ENCODE assay signal across 31 cellular contexts in the genomic region with DNA sequence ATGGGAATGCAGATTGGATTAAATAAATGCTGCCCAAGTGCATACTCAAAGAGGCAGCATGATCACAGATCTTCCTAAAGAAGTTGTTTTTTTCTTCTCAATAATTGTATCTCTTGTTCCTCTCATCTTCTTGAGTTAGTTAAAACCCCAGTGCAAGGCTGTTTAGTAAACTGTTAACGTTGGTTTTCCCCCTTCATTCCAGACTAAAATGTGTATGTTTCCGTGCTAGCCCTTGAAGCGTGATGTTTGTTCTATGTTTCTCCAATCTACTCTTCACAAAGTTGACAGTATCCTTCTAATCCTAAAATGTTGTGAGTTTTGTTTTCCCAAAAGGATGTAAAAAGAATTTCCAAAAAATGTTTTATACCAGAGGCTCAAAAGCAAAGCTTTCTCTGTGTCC. TPM values are rescaled to one million over a fixed set of nuclear protein-coding genes. Genes with fewer than 3 reads are reported as not detected.
"Had no signal": no experiment of that assay in that cellular context is flagged by ENCODE, and none has a peak within 500 bp of the region (broad histone marks: within the 10 kb centered on the region; RNA-seq: fewer than 3 reads in every experiment).

No MANE protein-coding gene starts in this region.

- H3K36me3 ChIP-seq: stomach, suprapubic skin, thoracic aorta, thyroid gland, tibial artery, tibial nerve, transverse colon, upper lobe of left lung, upper lobe of right lung, uterus, vagina had no signal

- H3K4me3 ChIP-seq: stomach, suprapubic skin, testis, thoracic aorta, thyroid gland, tibial artery, tibial nerve, transverse colon, upper lobe of left lung, upper lobe of right lung, uterus, vagina had no signal

- DNase-seq: stimulated activated CD4-positive, alpha-beta T cell treated with anti-CD3 and anti-CD28 coated beads, Interleukin-2, amount 100 ng/mL, for 48 hours; stimulated activated CD4-positive, alpha-beta T cell treated with anti-CD3 and anti-CD28 coated beads, Interleukin-4, amount 100 ng/mL, for 1 hour; stimulated activated CD4-positive, alpha-beta T cell treated with anti-CD3 and anti-CD28 coated beads, Interleukin-4, amount 100 ng/mL, for 24 hours; stimulated activated CD4-positive, alpha-beta T cell treated with anti-CD3 and anti-CD28 coated beads, Interleukin-4, amount 100 ng/mL, for 4 hours; stimulated activated CD8-positive, alpha-beta memory T cell treated with anti-CD3 and anti-CD28 coated beads, Interleukin-4, amount 100 ng/mL, for 48 hours; stimulated activated naive B cell treated with anti-CD40 and anti-IgM and Interleukin-4, amounts not matched to agents 10 μg/mL and 1 μg/mL and 100 μg/mL, for 72 hours; stimulated activated naive CD4-positive, alpha-beta T cell; stimulated activated naive CD4-positive, alpha-beta T cell treated with Interleukin-2 at 50 U/mL for 16 hours; stimulated activated naive CD8-positive, alpha-beta T cell treated with anti-CD3 and anti-CD28 coated beads, Interleukin-15, amount 100 ng/mL, for 72 hours; stimulated activated naive CD8-positive, alpha-beta T cell treated with anti-CD3 and anti-CD28 coated beads, Interleukin-15, Interleukin-2, amounts not matched to agents 100 U/mL and 50 U/mL, for 24 hours; stomach; substantia nigra; testis; thyroid gland; tibial artery; transverse colon; trophoblast cell; upper lobe of left lung; upper lobe of right lung; uterus had no signal

- H3K36me3 Mint-ChIP-seq: stimulated activated effector memory CD8-positive, alpha-beta T cell treated with anti-CD3 and anti-CD28 coated beads, Interleukin-12 subunit alpha, Interleukin-12 subunit beta, amount 100 ng/mL, for 72 hours; stimulated activated memory B cell treated with anti-CD40 and anti-IgM and Interleukin-4, amounts not matched to agents 10 μg/mL and 1 μg/mL and 100 μg/mL, for 72 hours; stimulated activated naive B cell treated with anti-CD40 and anti-IgM and Interleukin-4, amounts not matched to agents 10 μg/mL and 1 μg/mL and 100 μg/mL, for 72 hours; type B pancreatic cell had no signal

- H3K4me3 Mint-ChIP-seq: stimulated activated effector memory CD8-positive, alpha-beta T cell treated with anti-CD3 and anti-CD28 coated beads, Interleukin-12 subunit alpha, Interleukin-12 subunit beta, amount 100 ng/mL, for 72 hours; stimulated activated memory B cell treated with anti-CD40 and anti-IgM and Interleukin-4, amounts not matched to agents 10 μg/mL and 1 μg/mL and 100 μg/mL, for 72 hours; stimulated activated naive B cell treated with anti-CD40 and anti-IgM and Interleukin-4, amounts not matched to agents 10 μg/mL and 1 μg/mL and 100 μg/mL, for 72 hours; stimulated activated naive CD8-positive, alpha-beta T cell treated with anti-CD3 and anti-CD28 coated beads, Interleukin-15, amount 100 ng/mL, for 72 hours; stimulated activated naive CD8-positive, alpha-beta T cell treated with anti-CD3 and anti-CD28 coated beads, Interleukin-15, Interleukin-2, amounts not matched to agents 100 ng/mL and 50 ng/mL, for 24 hours; type B pancreatic cell had no signal

- H3K4me1 Mint-ChIP-seq: stimulated activated effector memory CD8-positive, alpha-beta T cell treated with anti-CD3 and anti-CD28 coated beads, Interleukin-12 subunit alpha, Interleukin-12 subunit beta, amount 100 ng/mL, for 72 hours; stimulated activated memory B cell treated with anti-CD40 and anti-IgM and Interleukin-4, amounts not matched to agents 10 μg/mL and 1 μg/mL and 100 μg/mL, for 72 hours; stimulated activated naive B cell treated with anti-CD40 and anti-IgM and Interleukin-4, amounts not matched to agents 10 μg/mL and 1 μg/mL and 100 μg/mL, for 72 hours; stimulated activated naive CD8-positive, alpha-beta T cell treated with anti-CD3 and anti-CD28 coated beads, Interleukin-15, amount 100 ng/mL, for 72 hours had no signal

- H3K4me1 ChIP-seq: stomach, suprapubic skin, testis, thyroid gland, tibial artery, tibial nerve, transverse colon, upper lobe of left lung, upper lobe of right lung, uterus, vagina had no signal

- H3K27ac ChIP-seq: stomach, suprapubic skin, testis, thoracic aorta, thyroid gland, tibial artery, tibial nerve, transverse colon, upper lobe of left lung, upper lobe of right lung, uterus, vagina had no signal

- H3K27ac Mint-ChIP-seq: stimulated activated effector memory CD8-positive, alpha-beta T cell treated with anti-CD3 and anti-CD28 coated beads, Interleukin-12 subunit alpha, Interleukin-12 subunit beta, amount 100 ng/mL, for 72 hours; stimulated activated memory B cell treated with anti-CD40 and anti-IgM and Interleukin-4, amounts not matched to agents 10 μg/mL and 1 μg/mL and 100 μg/mL, for 72 hours; stimulated activated naive B cell treated with anti-CD40 and anti-IgM and Interleukin-4, amounts not matched to agents 10 μg/mL and 1 μg/mL and 100 μg/mL, for 72 hours; stimulated activated naive CD8-positive, alpha-beta T cell treated with anti-CD3 and anti-CD28 coated beads, Interleukin-15, amount 100 ng/mL, for 72 hours; stimulated activated naive CD8-positive, alpha-beta T cell treated with anti-CD3 and anti-CD28 coated beads, Interleukin-15, Interleukin-2, amounts not matched to agents 100 ng/mL and 50 ng/mL, for 24 hours; type B pancreatic cell had no signal

- ATAC-seq: stimulated activated effector memory CD8-positive, alpha-beta T cell treated with anti-CD3 and anti-CD28 coated beads, Interleukin-12 subunit alpha, Interleukin-12 subunit beta, amount 100 ng/mL, for 72 hours; stimulated activated memory B cell treated with anti-CD40 and anti-IgM and Interleukin-4, amounts not matched to agents 10 μg/mL and 1 μg/mL and 100 μg/mL, for 72 hours; stimulated activated naive B cell treated with anti-CD40 and anti-IgM and Interleukin-4, amounts not matched to agents 10 μg/mL and 1 μg/mL and 100 μg/mL, for 72 hours; stimulated activated naive CD8-positive, alpha-beta T cell treated with anti-CD3 and anti-CD28 coated beads, Interleukin-15, amount 100 ng/mL, for 72 hours; stimulated activated naive CD8-positive, alpha-beta T cell treated with anti-CD3 and anti-CD28 coated beads, Interleukin-15, Interleukin-2, amounts not matched to agents 100 U/mL and 50 U/mL, for 24 hours; upper lobe of right lung had no signal

- FAIRE-seq: urothelium cell line had no signal

- H3K9me3 ChIP-seq: stomach, suprapubic skin, testis, thoracic aorta, thyroid gland, tibial artery, tibial nerve, transverse colon, upper lobe of left lung, upper lobe of right lung, uterus, vagina had no signal

- H3K27me3 ChIP-seq: suprapubic skin, testis, thyroid gland, upper lobe of left lung, uterus, vagina had no signal

- H3K9me3 Mint-ChIP-seq: stimulated activated effector memory CD8-positive, alpha-beta T cell treated with anti-CD3 and anti-CD28 coated beads, Interleukin-12 subunit alpha, Interleukin-12 subunit beta, amount 100 ng/mL, for 72 hours; stimulated activated memory B cell treated with anti-CD40 and anti-IgM and Interleukin-4, amounts not matched to agents 10 μg/mL and 1 μg/mL and 100 μg/mL, for 72 hours; stimulated activated naive B cell treated with anti-CD40 and anti-IgM and Interleukin-4, amounts not matched to agents 10 μg/mL and 1 μg/mL and 100 μg/mL, for 72 hours; stimulated activated naive CD8-positive, alpha-beta T cell treated with anti-CD3 and anti-CD28 coated beads, Interleukin-15, amount 100 ng/mL, for 72 hours; stimulated activated naive CD8-positive, alpha-beta T cell treated with anti-CD3 and anti-CD28 coated beads, Interleukin-15, Interleukin-2, amounts not matched to agents 100 ng/mL and 50 ng/mL, for 24 hours; type B pancreatic cell had no signal

RNA-seq across cellular contexts. Expression of gene CYP24A1, which starts 15.6 kb away (rescaled TPM):
- total RNA-seq: stomach, subcutaneous adipose tissue, temporal lobe, thoracic aorta, tibial nerve, transverse colon had no signal
